ENCODE assay signal across 9 cellular contexts in genomic region chr15:63481105-63481810, GRCh38. TPM values are rescaled to one million over a fixed set of nuclear protein-coding genes. Genes with fewer than 3 reads are reported as not detected.
DNase-seq lines count a peak whose midpoint lies in the region; ATAC-seq, FAIRE-seq and TF ChIP-seq lines count a peak whose summit lies in the region.
"Had no signal": no experiment of that assay in that cellular context is flagged by ENCODE, and none has a peak within 500 bp of the region (broad histone marks: within the 10 kb centered on the region; RNA-seq: fewer than 3 reads in every experiment).

No MANE protein-coding gene starts in this region.

- ATAC-seq in HepG2 = peak; percentile 15; the same call in 1 of the 3 replicates
- ATAC-seq in right lobe of liver = no peak
- peak; percentile 83 for ATAC-seq in stimulated activated naive CD8-positive, alpha-beta T cell treated with anti-CD3 and anti-CD28 coated beads, Interleukin-15, Interleukin-2, amounts not matched to agents 100 U/mL and 50 U/mL, for 24 hours
- ATAC-seq in HG03457 (IDR thresholded peaks at IDR 0.05; ENCODE audit: unreplicated experiment) = no peak
- ATAC-seq in HG03378 (IDR thresholded peaks at IDR 0.05; ENCODE audit: unreplicated experiment) = no peak

- H3K36me3 ChIP-seq in HepG2 (replicated peaks in 1 of 2; ENCODE audit: control insufficient read depth in 1 of 2, insufficient read depth in 2 of 2, low read length in 2 of 2) (no peaks in the 10 kb centered on the region), right lobe of liver (no peaks in the 10 kb centered on the region), PC-9 (ENCODE audit: low read depth) (no peaks in the 10 kb centered on the region)

- CTCF ChIA-PET in HepG2 (lab: Yijun Ruan, JAX; ENCODE audit: low intra/inter-chr PET ratio, low total read pairs) (no interaction called here), PC-9 (lab: Charles Lee) (no interaction called here)

- H3K4me1 ChIP-seq in HepG2 (ENCODE audit: insufficient read depth, low read length) = peaks cover 88% of the 10 kb centered on the region
- peaks cover 0 to 4% (median 0%) of the 10 kb centered on the region in 4 donors for H3K4me1 ChIP-seq in right lobe of liver
- peaks cover 28% of the 10 kb centered on the region for H3K4me1 ChIP-seq in PC-9 (replicated peaks; ENCODE audit: insufficient read depth)

- POLR2A ChIA-PET in HepG2 (lab: Yijun Ruan, JAX) = interaction anchor here (0.6 to 5.7 kb wide), 6 partner anchors 9 to 1692 kb away, joined by 3 to 52 read pairs (median 3); partner anchors contain the start of gene USP3
- POLR2A ChIA-PET in PC-9 (lab: Charles Lee; ENCODE audit: unreplicated experiment) = interaction anchor here (0.7 kb wide), 1 partner anchor 32 kb away, joined by 7 read pairs; no protein-coding TSS in a partner anchor

- TF ChIP-seq POLR2A in HepG2 (IDR thresholded peaks at IDR 0.05; ENCODE audit: insufficient read depth in 1 of 2, low read depth in 2 of 2, low read length in 2 of 2) (no peak), right lobe of liver (IDR thresholded peaks at IDR 0.05) (no peak)

- no peaks in the 10 kb centered on the region for H4K20me1 ChIP-seq in HepG2 (ENCODE audit: insufficient read depth, low read length)
- no peaks in the 10 kb centered on the region for H4K20me1 ChIP-seq in PC-9 (ENCODE audit: insufficient read depth)

- no peak for TF ChIP-seq RAD21 in HepG2 (CRISPR knock-in tag; IDR thresholded peaks at IDR 0.05)

- H3K27me3 ChIP-seq in HepG2 (ENCODE audit: control insufficient read depth in 1 of 2, insufficient read depth in 2 of 2, low read length in 2 of 2) = no peaks in the 10 kb centered on the region
- H3K27me3 ChIP-seq in right lobe of liver = no peaks in the 10 kb centered on the region
- H3K27me3 ChIP-seq in PC-9 (ENCODE audit: insufficient read depth, low read depth) = no peaks in the 10 kb centered on the region

- no peak for TF ChIP-seq EP300 in HepG2 (IDR thresholded peaks at IDR 0.05; ENCODE audit: low read depth in 2 of 2, low read length in 2 of 2)
- TF ChIP-seq EP300 in HepG2 (CRISPR knock-in tag; IDR thresholded peaks at IDR 0.05; ENCODE audit: borderline replicate concordance) = no peak

- H3K9ac ChIP-seq in HepG2 (ENCODE audit: insufficient read depth, low read depth, low read length) = no peak overlapping the region; the same call in none of the 2 replicates

- H3K4me3 ChIP-seq in HepG2 (replicated peaks in 1 of 3; ENCODE audit: insufficient read depth in 1 of 3, low read depth in 2 of 3, low read length in 3 of 3) (no peak overlapping the region; a peak in 1 of 6 replicates), right lobe of liver (no peak overlapping the region), PC-9 (no peak overlapping the region), choroid plexus epithelial cell (ENCODE audit: low read depth, low read length) (no peak overlapping the region)

- TF ChIP-seq CTCF in HepG2 (CRISPR knock-in tag; IDR thresholded peaks at IDR 0.05) = no peak
- TF ChIP-seq CTCF in right lobe of liver (IDR thresholded peaks at IDR 0.05) = no peak
- no peak for TF ChIP-seq CTCF in PC-9 (conservative IDR thresholded peaks at IDR 0.05)
- no peak for TF ChIP-seq CTCF in choroid plexus epithelial cell (conservative IDR thresholded peaks at IDR 0.05; ENCODE audit: low read depth, low read length)

- H3K9me3 ChIP-seq in HepG2 (ENCODE audit: low read length) (no peaks in the 10 kb centered on the region), right lobe of liver (no peaks in the 10 kb centered on the region), PC-9 (ENCODE audit: insufficient read depth, low read depth) (no peaks in the 10 kb centered on the region)

- H3K9me2 ChIP-seq in PC-9 (ENCODE audit: insufficient read depth) = no peaks in the 10 kb centered on the region

- in situ Hi-C loops in HepG2 (cut with HindIII; ENCODE audit: extremely low pct_ligation_motif_present, low pct_unique_long_range_greater_than_20kb) = no loop called here

- peak overlapping the region; percentile 75 for H3K4me2 ChIP-seq in HepG2 (ENCODE audit: low read depth, low read length)
- H3K4me2 ChIP-seq in PC-9 = no peak overlapping the region

- no peak for FAIRE-seq in HepG2 (lab: Jason Lieb, UNC)

- H2AFZ ChIP-seq in HepG2 (ENCODE audit: low read length) (peak overlapping the region; percentile 69), PC-9 (no peak overlapping the region)

- DNase-seq in HepG2 (ENCODE audit: low spot score) (no peak), right lobe of liver (no peak), PC-9 (peak in 1 of 2 experiments; percentile 82), choroid plexus epithelial cell (ENCODE audit: low read depth) (peak; percentile 34), NCI-H1694 (lab: John Stamatoyannopoulos, UW) (no peak)
- DNase-seq in stimulated activated naive CD8-positive, alpha-beta T cell treated with anti-CD3 and anti-CD28 coated beads, Interleukin-15, Interleukin-2, amounts not matched to agents 100 U/mL and 50 U/mL, for 24 hours = no peak

- intact Hi-C loops in HepG2 (cut with micrococcal nuclease; ENCODE audit: unreplicated experiment) (no loop called here), right lobe of liver (cut with DNase I) (no loop called here), PC-9 (cut with micrococcal nuclease; ENCODE audit: unreplicated experiment) (no loop called here)

- no peaks in the 10 kb centered on the region for H3F3A ChIP-seq in PC-9 (ENCODE audit: insufficient read depth, low read depth)

- BruUV-seq in HepG2 (replicated peaks; lab: Mats Ljungman, UMichigan) = no TSS peak
- no TSS peak for BruUV-seq in PC-9 (replicated peaks; lab: Mats Ljungman, UMichigan)

- 20% methylated on average over 2 of the region's 3 CpGs for WGBS in HepG2 (ENCODE audit: low lambda C conversion rate)
- WGBS in right lobe of liver (ENCODE audit: insufficient coverage, low coverage, low lambda C conversion rate, missing lambda C conversion rate) = 100% methylated on average over 2 of the region's 3 CpGs

- H3K27ac ChIP-seq in HepG2 (ENCODE audit: extremely low read length, insufficient read depth, low read length) (peak overlapping the region; percentile 76), right lobe of liver (no peak overlapping the region), PC-9 (peak overlapping the region; percentile 47; the same call in 1 of the 2 replicates)
- H3K27ac ChIP-seq: VCaP had no signal

- no peaks in the 10 kb centered on the region for H3K79me2 ChIP-seq in HepG2 (ENCODE audit: insufficient read depth, low read length)
- no peaks in the 10 kb centered on the region for H3K79me2 ChIP-seq in PC-9 (ENCODE audit: low read depth)

TF ChIP-seq in HepG2, 621 proteins besides CTCF, POLR2A, EP300 and RAD21 (continues in another document):
- TF ChIP-seq, protein P1, sequence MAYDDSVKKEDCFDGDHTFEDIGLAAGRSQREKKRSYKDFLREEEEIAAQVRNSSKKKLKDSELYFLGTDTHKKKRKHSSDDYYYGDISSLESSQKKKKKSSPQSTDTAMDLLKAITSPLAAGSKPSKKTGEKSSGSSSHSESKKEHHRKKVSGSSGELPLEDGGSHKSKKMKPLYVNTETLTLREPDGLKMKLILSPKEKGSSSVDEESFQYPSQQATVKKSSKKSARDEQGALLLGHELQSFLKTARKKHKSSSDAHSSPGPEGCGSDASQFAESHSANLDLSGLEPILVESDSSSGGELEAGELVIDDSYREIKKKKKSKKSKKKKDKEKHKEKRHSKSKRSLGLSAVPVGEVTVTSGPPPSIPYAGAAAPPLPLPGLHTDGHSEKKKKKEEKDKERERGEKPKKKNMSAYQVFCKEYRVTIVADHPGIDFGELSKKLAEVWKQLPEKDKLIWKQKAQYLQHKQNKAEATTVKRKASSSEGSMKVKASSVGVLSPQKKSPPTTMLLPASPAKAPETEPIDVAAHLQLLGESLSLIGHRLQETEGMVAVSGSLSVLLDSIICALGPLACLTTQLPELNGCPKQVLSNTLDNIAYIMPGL (CRISPR knock-in tag; IDR thresholded peaks at IDR 0.05; ENCODE audit: borderline replicate concordance in 1 of 2, low read depth in 1 of 2) = 0 out of 4 replicates have a peak, but pooled peaks of 1 of the 2 experiments have one; percentile 8
- TF ChIP-seq HBP1 (CRISPR knock-in tag; IDR thresholded peaks at IDR 0.05; ENCODE audit: low read depth) (no peak), ZFP36 (IDR thresholded peaks at IDR 0.05; ENCODE audit: borderline replicate concordance, low read depth, low read length, partially characterized antibody) (no peak)

RNA-seq across cellular contexts. Expression of gene USP3, which starts 23.1 kb away (rescaled TPM):
- total RNA-seq in HepG2 (2016; rRNA removed; fragmentation: Illumina TruSeq; extraction: Trizol) (55.9 and 61.2 TPM in 2 replicates), right lobe of liver (10 to 100 TPM; 21.9 to 33.8 (median 24.8) TPM), PC-9 (2021) (57.5 and 59.7 TPM in 2 replicates)
- total RNA-seq in HepG2 (2016; cell fraction: cytosol; rRNA removed; fragmentation: Illumina TruSeq; extraction: Trizol; ENCODE audit: low read depth) = 201 and 217 TPM in 2 replicates
- 52.9 and 64.6 TPM in 2 replicates for total RNA-seq in HepG2 (2016; cell fraction: insoluble cytoplasmic fraction; rRNA removed; fragmentation: Illumina TruSeq; extraction: Trizol)
- total RNA-seq in HepG2 (2016; cell fraction: membrane; rRNA removed; fragmentation: Illumina TruSeq; extraction: Trizol) = 111 and 117 TPM in 2 replicates
- total RNA-seq in HepG2 (2016; cell fraction: nucleus; rRNA removed; fragmentation: Illumina TruSeq; extraction: Trizol) = 87.7 and 94.7 TPM in 2 replicates
- 14.3 and 16.0 TPM in 2 replicates for polyA plus RNA-seq in HepG2 (2011; rRNA removed)
- polyA plus RNA-seq in HepG2 (2011; cell fraction: cytosol; rRNA removed) = 10.3 and 13.3 TPM in 2 replicates
- polyA plus RNA-seq in HepG2 (2011; cell fraction: nucleus; rRNA removed) = 39.8 and 44.5 TPM in 2 replicates
- polyA plus RNA-seq in HepG2 (2012) = 36.2 and 40.8 TPM in 2 replicates
- 10.3 and 13.7 TPM in 2 replicates for polyA plus RNA-seq in HepG2 (2016; cell fraction: cytosol; fragmentation: Illumina TruSeq; extraction: Trizol; ENCODE audit: low read depth)
- polyA plus RNA-seq in HepG2 (2016; cell fraction: insoluble cytoplasmic fraction; fragmentation: Illumina TruSeq; extraction: Trizol; ENCODE audit: low read depth) = 42.1 and 42.7 TPM in 2 replicates
- 25.5 and 25.9 TPM in 2 replicates for polyA plus RNA-seq in HepG2 (2016; cell fraction: membrane; fragmentation: Illumina TruSeq; extraction: Trizol; ENCODE audit: low read depth)
- polyA plus RNA-seq in HepG2 (2016; cell fraction: nucleus; fragmentation: Illumina TruSeq; extraction: Trizol; ENCODE audit: insufficient read depth, low read depth) = 86.8 and 90.5 TPM in 2 replicates
- polyA minus RNA-seq in HepG2 (2011; rRNA and poly(A)+ RNA removed; ENCODE audit: low replicate concordance) = 30.9 and 34.8 TPM in 2 replicates
- polyA minus RNA-seq in HepG2 (2011; cell fraction: cytosol; rRNA and poly(A)+ RNA removed) = 30.4 and 30.9 TPM in 2 replicates
- polyA minus RNA-seq in HepG2 (2011; cell fraction: nucleus; rRNA and poly(A)+ RNA removed) = 88.7 and 110 TPM in 2 replicates

Comparison
In these comparisons a context has a peak if more than half of its experiments do, and no peak if none do; other contexts are left out.
1. ATAC-seq: peak in HepG2 (single experiment) and stimulated activated naive CD8-positive, alpha-beta T cell treated with anti-CD3 and anti-CD28 coated beads, Interleukin-15, Interleukin-2, amounts not matched to agents 100 U/mL and 50 U/mL, for 24 hours (single experiment); none in right lobe of liver (0 of 4), HG03457 (single experiment) and HG03378 (single experiment).
2. H3K27ac ChIP-seq: peak in HepG2 (single experiment) and PC-9 (single experiment); none in right lobe of liver (0 of 3).